Comparison of ENCODE assay signal across 8 cellular contexts in genomic region chr11:61587951-61588695, GRCh38. TPM values are rescaled to one million over a fixed set of nuclear protein-coding genes. Genes with fewer than 3 reads are reported as not detected.
DNase-seq lines count a peak whose midpoint lies in the region; ATAC-seq and TF ChIP-seq lines count a peak whose summit lies in the region.

No MANE protein-coding gene starts in this region.

- peak; percentile 83 for ATAC-seq in HCT116

- no peak for TF ChIP-seq RAD21 in HCT116 (IDR thresholded peaks at IDR 0.05; ENCODE audit: low read depth)

- H3K9ac ChIP-seq in HCT116 (ENCODE audit: low read length) (peak overlapping the region; percentile 65), iPS-20b (ENCODE audit: low read depth, low read length) (peak overlapping the region; percentile 38; the same call in 1 of the 2 replicates)

- no TSS peak for BruUV-seq in HCT116 (replicated peaks; lab: Mats Ljungman, UMichigan)

- H3K36me3 ChIP-seq in HCT116 (ENCODE audit: control insufficient read depth in 1 of 2, insufficient read depth in 2 of 2, low read length in 2 of 2) = no peaks in the 10 kb centered on the region
- H3K36me3 ChIP-seq in iPS-20b (ENCODE audit: insufficient read depth, low read depth, low read length) = no peaks in the 10 kb centered on the region

- H3K79me2 ChIP-seq in HCT116 (ENCODE audit: insufficient read depth, low read length) = no peaks in the 10 kb centered on the region

- H3K4me2 ChIP-seq in HCT116 (ENCODE audit: low read length) = peak overlapping the region; percentile 88

- intact Hi-C loops in HCT116 (cut with micrococcal nuclease) (no loop called here), posterior vena cava (cut with DNase I) (no loop called here)

- TF ChIP-seq POLR2A in HCT116 (IDR thresholded peaks at IDR 0.05; ENCODE audit: borderline replicate concordance, extremely low read depth, insufficient read depth, insufficient read length) = peak; percentile 13

- in situ Hi-C loops in astrocyte of the spinal cord (cut with HindIII; ENCODE audit: low sequenced_read_pairs) = no loop called here

- H3K27ac ChIP-seq in 22Rv1 (peak overlapping the region; percentile 64), HCT116 (ENCODE audit: low read depth, low read length) (peak overlapping the region; percentile 67), iPS-20b (ENCODE audit: low read length) (no peak overlapping the region)

- POLR2A ChIA-PET in HCT116 (lab: Charles Lee) = interaction anchor here (1.4 to 1.8 kb wide), 3 partner anchors 10 to 15 kb away, joined by 3 to 7 read pairs (median 5); no protein-coding TSS in a partner anchor

- H3K4me1 ChIP-seq in HCT116 (ENCODE audit: control insufficient read depth in 1 of 2, insufficient read depth in 2 of 2, low read length in 2 of 2) = peaks cover 30 to 44% of the 10 kb centered on the region in 2 experiments
- peaks cover 11% of the 10 kb centered on the region; the same call in 1 of the 2 replicates for H3K4me1 ChIP-seq in iPS-20b (ENCODE audit: insufficient read depth, low read length)

- CTCF ChIA-PET in HCT116 (lab: Charles Lee) = interaction anchor here (0.8 to 3.2 kb wide), 8 partner anchors 15 to 142 kb away, joined by 3 to 11 read pairs (median 4); no protein-coding TSS in a partner anchor

- RAD21 ChIA-PET in HCT116 (lab: Charles Lee; ENCODE audit: low non-redundant PET in 1 of 2, low total read pairs in 2 of 2, uncharacterized antibody in 2 of 2, unreplicated experiment in 2 of 2) = interaction anchor here in 1 of 2 experiments (1.4 kb wide), 1 partner anchor 40 kb away, joined by 3 read pairs; no protein-coding TSS in a partner anchor

- no peaks in the 10 kb centered on the region for H3K9me2 ChIP-seq in HCT116 (ENCODE audit: insufficient read depth)

- H2AFZ ChIP-seq in HCT116 (ENCODE audit: low read depth, low read length, poor library complexity, severe bottlenecking) = peak overlapping the region; percentile 7

- peak; percentile 46 for DNase-seq in HCT116 (ENCODE audit: low read depth, low spot score)
- DNase-seq in T-helper 2 cell = peak; percentile 18 to 58 (median 51)
- no peak for DNase-seq in astrocyte of the spinal cord (ENCODE audit: low read depth, low spot score)
- peak; percentile 43 to 51 (median 48) for DNase-seq in stimulated activated CD4-positive, alpha-beta T cell treated with anti-CD3 and anti-CD28 coated beads, Interleukin-1b, Interleukin-23, amount 100 ng/mL, for 24 hours (ENCODE audit: low read depth in 4 of 4, low spot score in 1 of 4)
- no peak for DNase-seq in NCI-H1092 (lab: John Stamatoyannopoulos, UW)
- DNase-seq in posterior vena cava (ENCODE audit: low spot score) = no peak

- peak overlapping the region; percentile 57 to 66 for H3K4me3 ChIP-seq in HCT116 (replicated peaks in 1 of 2; ENCODE audit: low read depth in 1 of 2, low read length in 2 of 2)
- no peak overlapping the region for H3K4me3 ChIP-seq in astrocyte of the spinal cord (ENCODE audit: low read depth, low read length)
- H3K4me3 ChIP-seq in iPS-20b (ENCODE audit: low read length) = peak overlapping the region; percentile 68

- H3K27me3 ChIP-seq in HCT116 (ENCODE audit: insufficient read depth, low read length) (no peaks in the 10 kb centered on the region), iPS-20b (ENCODE audit: insufficient read depth, low read length) (peaks cover 68% of the 10 kb centered on the region)

- no peaks in the 10 kb centered on the region for H4K20me1 ChIP-seq in HCT116 (ENCODE audit: insufficient read depth)

- H3K9me3 ChIP-seq in HCT116 (ENCODE audit: control insufficient read depth in 1 of 2, insufficient read depth in 1 of 2, low read depth in 1 of 2, low read length in 2 of 2) = no peaks in the 10 kb centered on the region
- no peaks in the 10 kb centered on the region for H3K9me3 ChIP-seq in iPS-20b (ENCODE audit: insufficient read depth, low read depth, low read length)

- TF ChIP-seq CTCF in 22Rv1 (IDR thresholded peaks at IDR 0.05) (peak; percentile 59), HCT116 (IDR thresholded peaks at IDR 0.05 in 2 of 3, conservative IDR thresholded peaks at IDR 0.05 in 1 of 3; ENCODE audit: borderline replicate concordance in 1 of 3, insufficient read depth in 1 of 3, low read depth in 2 of 3, low read length in 2 of 3) (peak in 2 of 3 experiments; percentile 50 to 52; a peak in 4 of 6 replicates), astrocyte of the spinal cord (IDR thresholded peaks at IDR 0.05; ENCODE audit: low read depth, low read length) (peak; percentile 26)

TF ChIP-seq in HCT116, 20 proteins besides CTCF, POLR2A, EP300 and RAD21:
- TF ChIP-seq ZFX (IDR thresholded peaks at IDR 0.05) = 0 out of 2 replicates have a peak, but pooled peaks have one; percentile 28
- TF ChIP-seq EGR1 (IDR thresholded peaks at IDR 0.05; ENCODE audit: low read depth) = no peak
- peak; percentile 7 for TF ChIP-seq YY1 (IDR thresholded peaks at IDR 0.05; ENCODE audit: extremely low read depth, insufficient replicate concordance, low read depth, low read length)
- peak; percentile 70 for TF ChIP-seq POLR2AphosphoS5 (IDR thresholded peaks at IDR 0.05; ENCODE audit: low read depth, low read length)
- TF ChIP-seq ELF1 (IDR thresholded peaks at IDR 0.05; ENCODE audit: borderline replicate concordance, low read depth) = no peak

RNA-seq across cellular contexts. Expression of gene SYT7, which starts 7.2 kb away (rescaled TPM):
- total RNA-seq in HCT116 (2021; ENCODE audit: unreplicated experiment) (27.4 TPM), posterior vena cava (under 1 TPM; 0.71 to 0.93 TPM)
- 27.5 and 28.5 TPM in 2 replicates for polyA plus RNA-seq in HCT116 (2012)

Comparison
In these comparisons a context has a peak if more than half of its experiments do, and no peak if none do; other contexts are left out.
1. DNase-seq: peak in HCT116 (single experiment), T-helper 2 cell (5 of 5) and stimulated activated CD4-positive, alpha-beta T cell treated with anti-CD3 and anti-CD28 coated beads, Interleukin-1b, Interleukin-23, amount 100 ng/mL, for 24 hours (4 of 4); none in astrocyte of the spinal cord (single experiment), NCI-H1092 (single experiment) and posterior vena cava (single experiment).
2. RNA of gene SYT7, which starts 7.2 kb away (total RNA-seq): 27.4 TPM in HCT116 (single experiment); 0.71 to 0.93 TPM in posterior vena cava; every median in the first group is over 10 times any median in the second.
3. Peak in every context shown above with its lines, with median percentiles within 50 percentile points of each other: CTCF ChIP-seq.